Comparison of ENCODE assay signal across 15 cellular contexts in the genomic region with DNA sequence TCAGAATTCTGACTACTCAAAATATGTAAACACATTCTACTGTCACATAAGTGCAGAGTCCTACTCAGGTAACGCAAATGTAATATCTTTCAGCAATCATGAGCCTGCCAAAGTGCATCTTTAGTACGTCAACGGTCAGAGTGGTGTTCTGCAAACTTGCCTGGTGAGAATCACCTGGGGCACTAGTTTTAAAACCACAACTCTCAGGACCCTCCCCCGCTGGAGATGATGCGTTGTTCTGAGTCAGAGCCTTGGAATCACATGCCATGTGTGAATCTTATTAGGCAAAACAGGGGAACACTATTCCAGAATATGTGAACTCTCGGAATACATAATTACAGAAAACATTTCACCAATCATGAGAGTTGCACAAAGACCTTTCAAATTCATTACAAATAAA.
A peak's percentile ranks its signal among the peaks of the same experiment; 100 is the strongest.
DNase-seq lines count a peak whose midpoint lies in the region; ATAC-seq and TF ChIP-seq lines count a peak whose summit lies in the region.
"Had no signal": no experiment of that assay in that cellular context is flagged by ENCODE, and none has a peak within 500 bp of the region (broad histone marks: within the 10 kb centered on the region; RNA-seq: fewer than 3 reads in every experiment).

No MANE protein-coding gene starts in this region.

- ATAC-seq in WTC11: peak; percentile 77
- no peak for ATAC-seq in CD8-positive, alpha-beta T cell
- ATAC-seq: activated CD4-positive, alpha-beta T cell treated with anti-CD3 and anti-CD28 coated beads for 36 hours; T-cell; upper lobe of right lung had no signal

- no peak overlapping the region for H3K27ac Mint-ChIP-seq in WTC11
- no peak overlapping the region for H3K27ac Mint-ChIP-seq in CD8-positive, alpha-beta T cell
- H3K27ac Mint-ChIP-seq in type B pancreatic cell: no peak overlapping the region
- H3K27ac Mint-ChIP-seq: activated CD4-positive, alpha-beta T cell treated with anti-CD3 and anti-CD28 coated beads for 36 hours; progenitor cell of endocrine pancreas; T-cell had no signal

- H3K36me3 ChIP-seq in CD8-positive, alpha-beta T cell (ENCODE audit: insufficient read depth, low read length): no peaks in the 10 kb centered on the region
- H3K36me3 ChIP-seq: upper lobe of right lung had no signal

- H3K9me3 Mint-ChIP-seq in WTC11: peaks cover 12% of the 10 kb centered on the region
- peaks cover 13% of the 10 kb centered on the region for H3K9me3 Mint-ChIP-seq in CD8-positive, alpha-beta T cell
- H3K9me3 Mint-ChIP-seq in type B pancreatic cell: no peaks in the 10 kb centered on the region

- H3K27ac ChIP-seq in CD8-positive, alpha-beta T cell (ENCODE audit: low read depth, low read length): no peak overlapping the region
- H3K27ac ChIP-seq: HL-60, upper lobe of right lung had no signal

- intact Hi-C loops in CD8-positive, alpha-beta T cell (cut with DNase I, micrococcal nuclease): no loop called here

- no peaks in the 10 kb centered on the region for H3K36me3 Mint-ChIP-seq in WTC11
- peaks cover 40% of the 10 kb centered on the region for H3K36me3 Mint-ChIP-seq in CD8-positive, alpha-beta T cell
- no peaks in the 10 kb centered on the region for H3K36me3 Mint-ChIP-seq in type B pancreatic cell

- TF ChIP-seq CTCF in WTC11 (IDR thresholded peaks at IDR 0.05) (no peak), type B pancreatic cell (conservative IDR thresholded peaks at IDR 0.05) (no peak)
- TF ChIP-seq CTCF in CD8-positive, alpha-beta T cell (IDR thresholded peaks at IDR 0.05): no peak

- no peaks in the 10 kb centered on the region for H3K27me3 ChIP-seq in CD8-positive, alpha-beta T cell (ENCODE audit: insufficient read depth, low read length)
- H3K27me3 ChIP-seq: upper lobe of right lung had no signal

- no peaks in the 10 kb centered on the region for H3K9me3 ChIP-seq in CD8-positive, alpha-beta T cell (ENCODE audit: low read length)
- H3K9me3 ChIP-seq: upper lobe of right lung had no signal

- peak; percentile 63 for DNase-seq in A172 (ENCODE audit: low spot score)
- DNase-seq in HK-2 (ENCODE audit: unreplicated experiment): peak; percentile 52
- peak; percentile 35 for DNase-seq in WTC11 (ENCODE audit: low spot score)
- DNase-seq in glomerular visceral epithelial cell (ENCODE audit: extremely low spot score): peak; percentile 33
- DNase-seq in CD8-positive, alpha-beta T cell: no peak
- DNase-seq in hippocampal formation (lab: John Stamatoyannopoulos, UW): no peak
- DNase-seq in type B pancreatic cell (ENCODE audit: extremely low spot score, unreplicated experiment): no peak
- no peak for DNase-seq in midbrain (lab: John Stamatoyannopoulos, UW)
- DNase-seq: activated CD4-positive, alpha-beta T cell treated with anti-CD3 and anti-CD28 coated beads for 36 hours; activated T-cell treated with anti-CD3 and anti-CD28 coated beads, Interleukin-2, amount 50 U/mL, for 1 hour; NCI-H2107; T-cell; upper lobe of right lung had no signal

- CTCF ChIA-PET in WTC11 (lab: Charles Lee): no interaction called here
- CTCF ChIA-PET in CD8-positive, alpha-beta T cell (lab: Charles Lee): no interaction called here

- POLR2A ChIA-PET in WTC11 (lab: Charles Lee): no interaction called here
- POLR2A ChIA-PET in CD8-positive, alpha-beta T cell (lab: Charles Lee): no interaction called here

- H3K4me3 Mint-ChIP-seq in WTC11 (no peak overlapping the region), type B pancreatic cell (no peak overlapping the region)
- H3K4me3 Mint-ChIP-seq in CD8-positive, alpha-beta T cell: no peak overlapping the region
- H3K4me3 Mint-ChIP-seq: activated CD4-positive, alpha-beta T cell treated with anti-CD3 and anti-CD28 coated beads for 36 hours; T-cell had no signal

- H3K27me3 Mint-ChIP-seq in WTC11 (ENCODE audit: low read depth) (no peaks in the 10 kb centered on the region), type B pancreatic cell (peaks cover 4% of the 10 kb centered on the region)
- H3K27me3 Mint-ChIP-seq in CD8-positive, alpha-beta T cell (ENCODE audit: low read depth): no peaks in the 10 kb centered on the region
- H3K27me3 Mint-ChIP-seq: activated CD4-positive, alpha-beta T cell treated with anti-CD3 and anti-CD28 coated beads for 36 hours; progenitor cell of endocrine pancreas; T-cell had no signal

- peaks cover 7% of the 10 kb centered on the region for H3K4me1 Mint-ChIP-seq in WTC11
- H3K4me1 Mint-ChIP-seq in CD8-positive, alpha-beta T cell (ENCODE audit: low read depth): peaks cover 8% of the 10 kb centered on the region
- no peaks in the 10 kb centered on the region for H3K4me1 Mint-ChIP-seq in type B pancreatic cell (ENCODE audit: unreplicated experiment)
- H3K4me1 Mint-ChIP-seq: activated CD4-positive, alpha-beta T cell treated with anti-CD3 and anti-CD28 coated beads for 36 hours had no signal

- H3K4me3 ChIP-seq in CD8-positive, alpha-beta T cell (ENCODE audit: low read depth, low read length): no peak overlapping the region
- H3K4me3 ChIP-seq: upper lobe of right lung had no signal

- no peaks in the 10 kb centered on the region for H3K4me1 ChIP-seq in CD8-positive, alpha-beta T cell (ENCODE audit: insufficient read depth, low read length)
- H3K4me1 ChIP-seq: upper lobe of right lung had no signal

TF ChIP-seq in WTC11, 78 proteins besides CTCF, POLR2A, EP300 and RAD21:
- TF ChIP-seq, protein P1, sequence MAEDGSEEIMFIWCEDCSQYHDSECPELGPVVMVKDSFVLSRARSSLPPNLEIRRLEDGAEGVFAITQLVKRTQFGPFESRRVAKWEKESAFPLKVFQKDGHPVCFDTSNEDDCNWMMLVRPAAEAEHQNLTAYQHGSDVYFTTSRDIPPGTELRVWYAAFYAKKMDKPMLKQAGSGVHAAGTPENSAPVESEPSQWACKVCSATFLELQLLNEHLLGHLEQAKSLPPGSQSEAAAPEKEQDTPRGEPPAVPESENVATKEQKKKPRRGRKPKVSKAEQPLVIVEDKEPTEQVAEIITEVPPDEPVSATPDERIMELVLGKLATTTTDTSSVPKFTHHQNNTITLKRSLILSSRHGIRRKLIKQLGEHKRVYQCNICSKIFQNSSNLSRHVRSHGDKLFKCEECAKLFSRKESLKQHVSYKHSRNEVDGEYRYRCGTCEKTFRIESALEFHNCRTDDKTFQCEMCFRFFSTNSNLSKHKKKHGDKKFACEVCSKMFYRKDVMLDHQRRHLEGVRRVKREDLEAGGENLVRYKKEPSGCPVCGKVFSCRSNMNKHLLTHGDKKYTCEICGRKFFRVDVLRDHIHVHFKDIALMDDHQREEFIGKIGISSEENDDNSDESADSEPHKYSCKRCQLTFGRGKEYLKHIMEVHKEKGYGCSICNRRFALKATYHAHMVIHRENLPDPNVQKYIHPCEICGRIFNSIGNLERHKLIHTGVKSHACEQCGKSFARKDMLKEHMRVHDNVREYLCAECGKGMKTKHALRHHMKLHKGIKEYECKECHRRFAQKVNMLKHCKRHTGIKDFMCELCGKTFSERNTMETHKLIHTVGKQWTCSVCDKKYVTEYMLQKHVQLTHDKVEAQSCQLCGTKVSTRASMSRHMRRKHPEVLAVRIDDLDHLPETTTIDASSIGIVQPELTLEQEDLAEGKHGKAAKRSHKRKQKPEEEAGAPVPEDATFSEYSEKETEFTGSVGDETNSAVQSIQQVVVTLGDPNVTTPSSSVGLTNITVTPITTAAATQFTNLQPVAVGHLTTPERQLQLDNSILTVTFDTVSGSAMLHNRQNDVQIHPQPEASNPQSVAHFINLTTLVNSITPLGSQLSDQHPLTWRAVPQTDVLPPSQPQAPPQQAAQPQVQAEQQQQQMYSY (CRISPR knock-in tag; IDR thresholded peaks at IDR 0.05): no peak
- TF ChIP-seq NFE2L1 (CRISPR knock-in tag; IDR thresholded peaks at IDR 0.05) (no peak), CREB1 (CRISPR knock-in tag; IDR thresholded peaks at IDR 0.05) (no peak)

Comparison
In these comparisons a context has a peak if more than half of its experiments do, and no peak if none do; other contexts are left out.
1. DNase-seq: peak in A172 (single experiment), HK-2 (single experiment), WTC11 (single experiment) and glomerular visceral epithelial cell (single experiment); none in CD8-positive, alpha-beta T cell (0 of 7), hippocampal formation (0 of 2), type B pancreatic cell (single experiment) and midbrain (single experiment).